In the genomic region with DNA sequence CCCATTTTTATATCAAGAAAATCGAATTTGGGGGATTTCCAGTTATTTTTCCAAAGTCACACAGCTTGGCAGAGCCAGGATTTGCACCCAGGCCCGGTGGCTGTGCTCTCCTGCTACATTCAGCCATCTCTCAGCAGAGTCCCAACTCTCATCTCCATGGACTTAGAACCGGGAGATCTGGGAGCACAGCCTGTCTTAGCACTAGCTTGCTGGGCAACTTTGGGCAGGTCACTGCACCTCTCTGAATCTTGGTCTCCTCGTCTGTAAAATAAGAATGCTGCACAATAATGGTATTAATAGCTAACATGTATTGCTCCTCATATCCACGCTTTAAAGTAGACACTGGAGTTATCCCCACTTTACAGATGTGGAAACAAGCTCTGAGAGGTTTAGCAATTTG, we compare ENCODE assay signal across 2 cellular contexts.
TF ChIP-seq lines count a peak whose summit lies in the region.

No MANE protein-coding gene starts in this region.

TF ChIP-seq in HepG2, 621 proteins besides CTCF, POLR2A, EP300 and RAD21:
- TF ChIP-seq ZNF768 (CRISPR knock-in tag; IDR thresholded peaks at IDR 0.05) (peak; percentile 57), ZNF263 (CRISPR knock-in tag; IDR thresholded peaks at IDR 0.05) (no peak), NFIB (CRISPR knock-in tag; IDR thresholded peaks at IDR 0.05; ENCODE audit: borderline replicate concordance) (no peak), YEATS2 (CRISPR knock-in tag; IDR thresholded peaks at IDR 0.05; ENCODE audit: borderline replicate concordance) (no peak)

TF ChIP-seq in K562, 482 proteins besides CTCF, POLR2A, EP300 and RAD21:
- no peak for TF ChIP-seq ZNF644 (tag; IDR thresholded peaks at IDR 0.05; ENCODE audit: low read depth)
- TF ChIP-seq, protein P1, sequence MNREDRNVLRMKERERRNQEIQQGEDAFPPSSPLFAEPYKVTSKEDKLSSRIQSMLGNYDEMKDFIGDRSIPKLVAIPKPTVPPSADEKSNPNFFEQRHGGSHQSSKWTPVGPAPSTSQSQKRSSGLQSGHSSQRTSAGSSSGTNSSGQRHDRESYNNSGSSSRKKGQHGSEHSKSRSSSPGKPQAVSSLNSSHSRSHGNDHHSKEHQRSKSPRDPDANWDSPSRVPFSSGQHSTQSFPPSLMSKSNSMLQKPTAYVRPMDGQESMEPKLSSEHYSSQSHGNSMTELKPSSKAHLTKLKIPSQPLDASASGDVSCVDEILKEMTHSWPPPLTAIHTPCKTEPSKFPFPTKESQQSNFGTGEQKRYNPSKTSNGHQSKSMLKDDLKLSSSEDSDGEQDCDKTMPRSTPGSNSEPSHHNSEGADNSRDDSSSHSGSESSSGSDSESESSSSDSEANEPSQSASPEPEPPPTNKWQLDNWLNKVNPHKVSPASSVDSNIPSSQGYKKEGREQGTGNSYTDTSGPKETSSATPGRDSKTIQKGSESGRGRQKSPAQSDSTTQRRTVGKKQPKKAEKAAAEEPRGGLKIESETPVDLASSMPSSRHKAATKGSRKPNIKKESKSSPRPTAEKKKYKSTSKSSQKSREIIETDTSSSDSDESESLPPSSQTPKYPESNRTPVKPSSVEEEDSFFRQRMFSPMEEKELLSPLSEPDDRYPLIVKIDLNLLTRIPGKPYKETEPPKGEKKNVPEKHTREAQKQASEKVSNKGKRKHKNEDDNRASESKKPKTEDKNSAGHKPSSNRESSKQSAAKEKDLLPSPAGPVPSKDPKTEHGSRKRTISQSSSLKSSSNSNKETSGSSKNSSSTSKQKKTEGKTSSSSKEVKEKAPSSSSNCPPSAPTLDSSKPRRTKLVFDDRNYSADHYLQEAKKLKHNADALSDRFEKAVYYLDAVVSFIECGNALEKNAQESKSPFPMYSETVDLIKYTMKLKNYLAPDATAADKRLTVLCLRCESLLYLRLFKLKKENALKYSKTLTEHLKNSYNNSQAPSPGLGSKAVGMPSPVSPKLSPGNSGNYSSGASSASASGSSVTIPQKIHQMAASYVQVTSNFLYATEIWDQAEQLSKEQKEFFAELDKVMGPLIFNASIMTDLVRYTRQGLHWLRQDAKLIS (CRISPR knock-in tag; IDR thresholded peaks at IDR 0.05): no peak
- TF ChIP-seq HNRNPUL1 (IDR thresholded peaks at IDR 0.05; ENCODE audit: low read length): no peak
- peak; percentile 19; the same call in 1 of the 2 replicates for TF ChIP-seq BCOR (IDR thresholded peaks at IDR 0.05)
- TF ChIP-seq POLR2H (tag; IDR thresholded peaks at IDR 0.05; ENCODE audit: low read depth): no peak
- TF ChIP-seq ZFP36 (IDR thresholded peaks at IDR 0.05; ENCODE audit: low read depth, low read length, partially characterized antibody): peak; percentile 41
- TF ChIP-seq ZKSCAN1 (IDR thresholded peaks at IDR 0.05; ENCODE audit: low read depth, low read length): no peak
- TF ChIP-seq CTCFL (IDR thresholded peaks at IDR 0.05; ENCODE audit: borderline replicate concordance, insufficient read depth, low read depth, low read length, poor library complexity, severe bottlenecking): no peak
- no peak for TF ChIP-seq SREBF2 (CRISPR knock-in tag; IDR thresholded peaks at IDR 0.05)
- no peak for TF ChIP-seq DACH1 (IDR thresholded peaks at IDR 0.05; ENCODE audit: partially characterized antibody)
- TF ChIP-seq HIVEP1 (CRISPR knock-in tag; IDR thresholded peaks at IDR 0.05): no peak
- TF ChIP-seq ETS2 (tag; IDR thresholded peaks at IDR 0.05; ENCODE audit: borderline replicate concordance, poor library complexity, severe bottlenecking): no peak
- TF ChIP-seq HDAC3 (IDR thresholded peaks at IDR 0.05; ENCODE audit: borderline replicate concordance, partially characterized antibody): no peak
- no peak for TF ChIP-seq ZNF518B (CRISPR knock-in tag; IDR thresholded peaks at IDR 0.05)
- TF ChIP-seq RBM25 (IDR thresholded peaks at IDR 0.05; ENCODE audit: low read depth, low read length, severe bottlenecking): peak; percentile 75
